21 cellular contexts compared by ENCODE assay signal in the genomic region with DNA sequence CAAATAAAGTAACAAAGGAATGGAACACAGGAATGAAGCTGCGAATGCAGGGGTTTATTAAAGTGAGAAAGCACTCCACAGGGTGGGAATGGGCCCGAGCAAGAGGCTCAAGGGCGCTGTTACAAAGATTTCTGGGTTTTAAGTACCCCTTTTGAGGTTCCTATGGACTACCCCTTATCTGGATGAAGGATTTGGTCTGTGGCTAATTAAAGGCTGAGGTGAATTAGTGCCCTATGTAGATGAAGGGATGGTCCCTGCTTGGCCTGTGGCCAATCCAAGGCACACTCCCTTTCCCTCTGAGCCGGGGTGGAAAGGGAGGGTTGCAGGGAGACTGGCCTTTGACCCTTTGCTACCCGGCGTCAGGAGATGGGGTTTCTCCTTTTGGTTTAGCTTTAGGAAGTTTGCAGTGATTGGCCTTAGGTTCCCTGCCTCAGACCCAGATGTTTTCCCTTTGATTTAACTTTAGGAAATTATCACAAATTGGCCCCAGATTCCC. TPM values are rescaled to one million over a fixed set of nuclear protein-coding genes. Genes with fewer than 3 reads are reported as not detected.
DNase-seq lines count a peak whose midpoint lies in the region; ATAC-seq, FAIRE-seq and TF ChIP-seq lines count a peak whose summit lies in the region.
"Had no signal": no experiment of that assay in that cellular context is flagged by ENCODE, and none has a peak within 500 bp of the region (broad histone marks: within the 10 kb centered on the region; RNA-seq: fewer than 3 reads in every experiment).

No MANE protein-coding gene starts in this region.

- no peak overlapping the region for H3K4me3 ChIP-seq in lung
- H3K4me3 ChIP-seq in small intestine (ENCODE audit: low read depth in 1 of 2, low read length in 2 of 2), result no peak overlapping the region
- H3K4me3 ChIP-seq: A549 had no signal

- ATAC-seq in lung (ENCODE audit: insufficient read depth, low FRiP score) (no peak), GM21825 (IDR thresholded peaks at IDR 0.05; ENCODE audit: unreplicated experiment) (no peak)
- ATAC-seq: A549, HCT116, HepG2 had no signal

- H3K27ac ChIP-seq in lung (ENCODE audit: low read depth in 1 of 2, low read length in 1 of 2) (no peak overlapping the region), small intestine (ENCODE audit: low read depth in 1 of 2, low read length in 1 of 2) (no peak overlapping the region)
- H3K27ac ChIP-seq: 22Rv1, A549, C4-2B had no signal

- H3K4me1 ChIP-seq in lung (ENCODE audit: control insufficient read depth in 2 of 2, insufficient read depth in 2 of 2, low read length in 2 of 2) (peaks cover 0 to 1% of the 10 kb centered on the region in 2 donors), small intestine (ENCODE audit: control insufficient read depth in 2 of 2, insufficient read depth in 1 of 2, low read depth in 1 of 2, low read length in 1 of 2) (peaks cover 0 to 2% of the 10 kb centered on the region in 2 donors)
- H3K4me1 ChIP-seq: A549, Caco-2 had no signal

- 58 to 65% methylated on average over 6 of the region's 6 CpGs for WGBS in lung, 2 donors
- WGBS in small intestine, 3 donors, result 28 to 50% (median 37%) methylated on average over 6 of the region's 6 CpGs

- no peaks in the 10 kb centered on the region for H3K9me3 ChIP-seq in lung (ENCODE audit: control insufficient read depth in 2 of 2, insufficient read depth in 1 of 2, low read length in 1 of 2)
- H3K9me3 ChIP-seq in small intestine (ENCODE audit: control insufficient read depth, low read depth), result no peaks in the 10 kb centered on the region
- H3K9me3 ChIP-seq: A549, Caco-2 had no signal

- H3K36me3 ChIP-seq in lung (ENCODE audit: control insufficient read depth in 2 of 2, insufficient read depth in 2 of 2, low read length in 2 of 2) (no peaks in the 10 kb centered on the region), small intestine (ENCODE audit: control insufficient read depth in 2 of 2, insufficient read depth in 2 of 2, low read length in 2 of 2) (no peaks in the 10 kb centered on the region)

- H3K27me3 ChIP-seq in lung (ENCODE audit: control insufficient read depth, insufficient read depth), result no peaks in the 10 kb centered on the region
- H3K27me3 ChIP-seq in small intestine (ENCODE audit: control insufficient read depth in 2 of 2, insufficient read depth in 2 of 2, low read length in 2 of 2), result no peaks in the 10 kb centered on the region

- DNase-seq in NCI-H82 (lab: John Stamatoyannopoulos, UW) (peak; percentile 10), NCI-H82 treated with DMSO at 0.1 percent for 48 hours (lab: John Stamatoyannopoulos, UW; ENCODE audit: unreplicated experiment) (no peak), lung (ENCODE audit: low spot score) (peak; percentile 11), small intestine (peak; percentile 53), epidermal melanocyte (ENCODE audit: insufficient read length, low spot score) (no peak), NCI-H1436 (lab: John Stamatoyannopoulos, UW) (no peak)
- DNase-seq: AML-193; Caco-2; CD4-positive, alpha-beta T cell; GOT3 had no signal

- no peak for TF ChIP-seq CTCF in lung (IDR thresholded peaks at IDR 0.05; ENCODE audit: control extremely low read depth, extremely low read depth)

- no peak for FAIRE-seq in small intestine (lab: Jason Lieb, UNC)
- FAIRE-seq: A549, D721Med, G401.6, GM12891, HepG2 had no signal

RNA-seq across cellular contexts. Expression of a gene that starts 47.5 kb away (rescaled TPM):
- total RNA-seq in lung, result under 1 TPM; 0.23 to 0.40 TPM
- under 1 TPM; 0.06 to 0.13 TPM for polyA plus RNA-seq in lung
- under 1 TPM in 2 of 3 donors, not detected in 1; 0.22 to 0.30 TPM for polyA plus RNA-seq in small intestine
- total RNA-seq: Caco-2; CD4-positive, alpha-beta T cell; HepG2 had no signal
- polyA plus RNA-seq: A549, BJ, HepG2, IgD-negative memory B cell had no signal

Comparison
In these comparisons a context has a peak if more than half of its experiments do, and no peak if none do; other contexts are left out.
1. DNase-seq: peak in NCI-H82 (single experiment), lung (single experiment) and small intestine (single experiment); none in NCI-H82 treated with DMSO at 0.1 percent for 48 hours (single experiment), epidermal melanocyte (single experiment) and NCI-H1436 (single experiment).